ENCODE assay signal across 8 cellular contexts in the genomic region with DNA sequence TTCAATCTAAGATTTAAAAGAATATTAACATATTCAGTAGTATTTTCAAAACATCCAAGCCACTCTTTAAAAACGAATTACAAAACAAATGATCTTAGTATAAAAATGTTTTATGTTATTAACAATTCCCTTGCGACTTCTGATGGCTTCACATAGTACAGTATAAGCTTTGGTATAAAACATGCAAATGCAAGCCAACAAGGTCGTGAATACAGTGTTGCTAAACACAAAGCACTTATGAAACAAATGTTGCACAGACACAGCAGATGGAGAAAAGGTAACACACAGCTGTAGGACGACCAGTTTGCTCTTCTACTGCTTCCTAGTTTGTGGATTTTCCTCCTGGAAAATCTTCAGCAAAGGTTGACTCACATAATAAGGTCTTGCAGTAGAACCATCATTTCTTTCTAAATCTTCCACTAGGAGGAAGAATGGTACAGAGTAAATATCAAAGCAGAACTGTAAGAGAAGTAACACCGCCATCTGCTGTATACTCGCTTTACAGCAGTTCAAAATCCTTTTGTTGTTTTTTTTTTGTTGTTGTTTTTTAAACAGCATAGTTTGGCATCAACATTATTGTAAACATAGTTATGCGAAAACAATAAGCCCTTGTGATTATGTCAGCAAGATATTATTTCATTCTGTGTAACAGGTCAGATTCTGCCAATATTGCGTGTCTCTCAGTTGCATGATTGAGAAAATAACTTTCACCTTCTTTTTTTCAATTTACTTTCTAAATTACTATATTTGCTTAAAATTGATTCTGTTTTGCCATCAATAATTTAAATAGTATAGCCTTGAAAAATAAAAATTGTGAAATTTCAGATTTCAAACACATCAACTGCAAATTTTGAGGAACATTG.
DNase-seq lines count a peak whose midpoint lies in the region; ATAC-seq lines count a peak whose summit lies in the region.

No MANE protein-coding gene starts in this region.

- intact Hi-C loops in posterior vena cava (cut with DNase I): loop anchor here in 1 of 2 donors (5.0 kb wide), 1 partner anchor 431 kb away; no protein-coding TSS in a partner anchor

- no peaks in the 10 kb centered on the region for H3K27me3 Mint-ChIP-seq in activated T-helper 17 cell treated with anti-CD3 and anti-CD28 coated beads, Interleukin-2, amount 50 U/mL, for 72 hours

- H3K36me3 Mint-ChIP-seq in activated T-helper 17 cell treated with anti-CD3 and anti-CD28 coated beads, Interleukin-2, amount 50 U/mL, for 72 hours (ENCODE audit: low read depth): no peaks in the 10 kb centered on the region

- H2AK5ac ChIP-seq in mesendoderm (ENCODE audit: low read length): no peak overlapping the region

- DNase-seq in DMS79 treated with DMSO at 0.1 percent for 48 hours (lab: John Stamatoyannopoulos, UW) (peak; percentile 24), NCI-H748 (lab: John Stamatoyannopoulos, UW; ENCODE audit: unreplicated experiment) (peak; percentile 55), dedifferentiated amniotic fluid mesenchymal stem cell (ENCODE audit: extremely low spot score) (peak; percentile 81), mesendoderm (peak; percentile 72), posterior vena cava (ENCODE audit: low spot score) (no peak)

- H3K79me1 ChIP-seq in mesendoderm (ENCODE audit: low read length): no peaks in the 10 kb centered on the region

- H3K27me3 ChIP-seq in mesendoderm (ENCODE audit: insufficient read depth, low read length, poor library complexity): no peaks in the 10 kb centered on the region

- H2BK5ac ChIP-seq in mesendoderm (ENCODE audit: low read length): no peak overlapping the region

- no peak overlapping the region for H3K4me3 ChIP-seq in mesendoderm (ENCODE audit: low read length)

- H3K4ac ChIP-seq in mesendoderm (ENCODE audit: low read depth, low read length): no peak overlapping the region

- no peak overlapping the region for H3K23ac ChIP-seq in mesendoderm (ENCODE audit: low read length)

- no peak overlapping the region for H3K18ac ChIP-seq in mesendoderm (ENCODE audit: low read length)

- peak; percentile 90 for ATAC-seq in GM19395 (IDR thresholded peaks at IDR 0.05; ENCODE audit: unreplicated experiment)
- ATAC-seq in HG03432 (IDR thresholded peaks at IDR 0.05; ENCODE audit: unreplicated experiment): peak; percentile 94
- ATAC-seq in activated T-helper 17 cell treated with anti-CD3 and anti-CD28 coated beads, Interleukin-2, amount 50 U/mL, for 72 hours (replicated peaks): no peak

- H2BK15ac ChIP-seq in mesendoderm (replicated peaks; ENCODE audit: low read depth): no peak overlapping the region

- no peak overlapping the region for H4K5ac ChIP-seq in mesendoderm (ENCODE audit: low read length)

- no peak overlapping the region for H3K4me2 ChIP-seq in mesendoderm (ENCODE audit: low read length)

- no peak overlapping the region for H3K27ac Mint-ChIP-seq in activated T-helper 17 cell treated with anti-CD3 and anti-CD28 coated beads, Interleukin-2, amount 50 U/mL, for 72 hours

- H3K27ac ChIP-seq in mesendoderm (ENCODE audit: low read depth, low read length): no peak overlapping the region

- no peaks in the 10 kb centered on the region for H3K79me2 ChIP-seq in mesendoderm (ENCODE audit: control insufficient read depth, insufficient read depth, low read length)

- no peak overlapping the region for H3K56ac ChIP-seq in mesendoderm (ENCODE audit: low read length)

- no peak overlapping the region for H2BK120ac ChIP-seq in mesendoderm (ENCODE audit: low read depth, low read length)

- H3K4me1 Mint-ChIP-seq in activated T-helper 17 cell treated with anti-CD3 and anti-CD28 coated beads, Interleukin-2, amount 50 U/mL, for 72 hours: no peaks in the 10 kb centered on the region

- no peaks in the 10 kb centered on the region for H3K36me3 ChIP-seq in mesendoderm (ENCODE audit: control insufficient read depth, insufficient read depth, low read length)

- no peak overlapping the region for H3K4me3 Mint-ChIP-seq in activated T-helper 17 cell treated with anti-CD3 and anti-CD28 coated beads, Interleukin-2, amount 50 U/mL, for 72 hours

- no peaks in the 10 kb centered on the region for H3K9me3 Mint-ChIP-seq in activated T-helper 17 cell treated with anti-CD3 and anti-CD28 coated beads, Interleukin-2, amount 50 U/mL, for 72 hours

- H3K9ac ChIP-seq in mesendoderm (ENCODE audit: low read length): no peak overlapping the region

- no peak overlapping the region for H4K8ac ChIP-seq in mesendoderm (ENCODE audit: low read depth, low read length)

- no peaks in the 10 kb centered on the region for H3K4me1 ChIP-seq in mesendoderm (ENCODE audit: control insufficient read depth, low read depth, low read length)

- WGBS in mesendoderm (ENCODE audit: extremely low coverage, insufficient coverage, low lambda C conversion rate): no CpG with 5 or more reads among the region's 8 CpGs
